ENCODE assay signal across 23 cellular contexts in the genomic region with DNA sequence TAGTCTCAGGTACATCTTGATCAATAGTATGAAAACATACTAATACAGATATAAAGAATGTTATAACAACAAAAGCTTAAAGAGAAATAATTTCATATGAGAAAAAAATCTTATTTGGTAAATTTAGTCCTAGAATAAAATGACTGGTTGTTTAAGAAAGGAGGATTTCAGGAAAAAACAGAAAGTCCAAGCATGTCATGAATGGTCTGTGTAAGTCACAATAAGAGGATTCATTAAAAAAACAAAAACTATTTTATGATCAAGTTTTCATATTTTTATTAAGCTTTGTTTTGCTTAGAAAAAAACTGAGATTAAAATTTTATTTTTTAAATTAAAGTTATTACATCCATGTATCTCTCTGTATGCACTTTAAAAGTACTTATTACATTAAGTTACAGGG.
DNase-seq lines count a peak whose midpoint lies in the region; ATAC-seq and FAIRE-seq lines count a peak whose summit lies in the region.
"Had no signal": no experiment of that assay in that cellular context is flagged by ENCODE, and none has a peak within 500 bp of the region (broad histone marks: within the 10 kb centered on the region; RNA-seq: fewer than 3 reads in every experiment).

No MANE protein-coding gene starts in this region.

- no peak for ATAC-seq in HG02623 (IDR thresholded peaks at IDR 0.05; ENCODE audit: unreplicated experiment)
- ATAC-seq: left lung, natural killer cell had no signal

- peak; percentile 76 for FAIRE-seq in G401.6 (lab: Jason Lieb, UNC)
- peak; percentile 47 for FAIRE-seq in islet of Langerhans (lab: Jason Lieb, UNC)

- peak; percentile 38 for DNase-seq in DMS 273 (lab: John Stamatoyannopoulos, UW; ENCODE audit: unreplicated experiment)
- DNase-seq in DMS 273 treated with DMSO at 0.1 percent for 48 hours (lab: John Stamatoyannopoulos, UW): no peak
- peak; percentile 13 for DNase-seq in OCI-M1 (lab: John Stamatoyannopoulos, UW)
- DNase-seq in hippocampal formation (lab: John Stamatoyannopoulos, UW): no peak
- no peak for DNase-seq in iPS-NIHi11 (ENCODE audit: low spot score)
- DNase-seq: activated CD4-positive, alpha-beta T cell treated with anti-CD3 and anti-CD28 coated beads, Interleukin-2, amount 50 U/mL, for 48 hours; activated CD4-positive, CD25-positive, alpha-beta regulatory T cell; activated effector memory CD4-positive, alpha-beta T cell treated with Interleukin-2 at 50 U/mL for 16 hours; brain microvascular endothelial cell; COR-L47; glutamatergic neuron; IMR-90; left lung; natural killer cell; NCI-H446; NK-92 treated with Interleukin-12 subunit alpha and Interleukin-12 subunit beta, amount 100 ng/mL, for 24 hours; SK-N-SH; stimulated activated CD4-positive, alpha-beta T cell treated with anti-CD3 and anti-CD28 coated beads, Interleukin-12 subunit alpha, Interleukin-12 subunit beta, amount 100 ng/mL, for 4 hours; T-helper 9 cell; tibial artery had no signal

Comparison
In these comparisons a context has a peak if more than half of its experiments do, and no peak if none do; other contexts are left out.
1. DNase-seq: peak in DMS 273 (single experiment) and OCI-M1 (single experiment); none in DMS 273 treated with DMSO at 0.1 percent for 48 hours (single experiment), hippocampal formation (0 of 2) and iPS-NIHi11 (single experiment).